In the genomic region with DNA sequence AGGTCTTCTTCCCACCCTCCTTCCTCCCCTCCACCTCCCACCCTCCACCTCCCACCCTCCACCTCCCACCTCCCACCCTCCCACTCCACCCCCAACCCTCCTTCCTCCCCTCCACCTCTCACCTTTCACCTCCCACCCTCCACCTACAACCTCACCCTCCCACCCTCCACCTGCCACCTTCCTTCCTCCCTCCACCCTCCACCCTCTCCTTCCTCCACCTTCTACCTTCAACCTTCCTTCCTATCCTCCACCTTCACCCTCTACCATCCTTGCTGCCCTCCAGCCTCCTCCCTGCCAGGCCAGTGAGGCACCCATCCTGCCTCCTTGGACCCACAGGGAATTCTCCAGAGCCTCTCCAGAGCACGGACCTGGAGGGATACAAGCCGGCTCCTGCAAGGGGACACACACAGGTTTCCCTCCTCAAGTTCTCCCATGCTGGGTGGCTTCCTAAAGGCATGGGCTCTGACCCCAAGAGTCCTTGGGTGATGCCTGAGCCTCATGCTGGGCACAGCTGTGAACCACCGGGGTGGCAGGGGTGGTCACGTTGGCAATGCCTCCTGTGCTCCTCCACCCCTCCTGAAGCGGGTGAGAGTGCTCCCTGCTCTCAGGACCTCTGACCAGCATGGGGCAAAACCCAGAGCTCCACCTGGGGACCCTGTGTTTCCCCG, we compare ENCODE assay signal across 11 cellular contexts.
DNase-seq lines count a peak whose midpoint lies in the region; ATAC-seq, FAIRE-seq and TF ChIP-seq lines count a peak whose summit lies in the region.
"Had no signal": no experiment of that assay in that cellular context is flagged by ENCODE, and none has a peak within 500 bp of the region (broad histone marks: within the 10 kb centered on the region; RNA-seq: fewer than 3 reads in every experiment).

No MANE protein-coding gene starts in this region.

- no peak overlapping the region for H3K27ac Mint-ChIP-seq in activated naive CD8-positive, alpha-beta T cell treated with anti-CD3 and anti-CD28 coated beads, Interleukin-2, amount 10 ng/mL, durations not matched to agents 7 days and 5 days
- H3K27ac Mint-ChIP-seq in activated naive CD8-positive, alpha-beta T cell treated with anti-CD3 and anti-CD28 coated beads, Interleukin-2, amount 50 U/mL, for 24 hours: no peak overlapping the region
- H3K27ac Mint-ChIP-seq in endothelial cell (ENCODE audit: unreplicated experiment): no peak overlapping the region

- H3K4me3 Mint-ChIP-seq in activated naive CD8-positive, alpha-beta T cell treated with anti-CD3 and anti-CD28 coated beads, Interleukin-2, amount 10 ng/mL, durations not matched to agents 7 days and 5 days: no peak overlapping the region
- no peak overlapping the region for H3K4me3 Mint-ChIP-seq in activated naive CD8-positive, alpha-beta T cell treated with anti-CD3 and anti-CD28 coated beads, Interleukin-2, amount 50 U/mL, for 24 hours
- H3K4me3 Mint-ChIP-seq in endothelial cell (ENCODE audit: unreplicated experiment): no peak overlapping the region

- no peaks in the 10 kb centered on the region for H3K9me3 ChIP-seq in kidney (ENCODE audit: control insufficient read depth in 1 of 2, low read length in 2 of 2)
- H3K9me3 ChIP-seq in upper lobe of right lung: no peaks in the 10 kb centered on the region

- H3K27me3 ChIP-seq in upper lobe of right lung (no peaks in the 10 kb centered on the region), H7 (ENCODE audit: control insufficient read depth, insufficient read depth, low read length) (no peaks in the 10 kb centered on the region)
- H3K27me3 ChIP-seq: BLaER1 had no signal

- no peak for FAIRE-seq in kidney (lab: Jason Lieb, UNC)

- no peaks in the 10 kb centered on the region for H3K4me1 Mint-ChIP-seq in activated naive CD8-positive, alpha-beta T cell treated with anti-CD3 and anti-CD28 coated beads, Interleukin-2, amount 10 ng/mL, durations not matched to agents 7 days and 5 days
- H3K4me1 Mint-ChIP-seq in activated naive CD8-positive, alpha-beta T cell treated with anti-CD3 and anti-CD28 coated beads, Interleukin-2, amount 50 U/mL, for 24 hours: no peaks in the 10 kb centered on the region
- H3K4me1 Mint-ChIP-seq in endothelial cell (ENCODE audit: unreplicated experiment): peaks cover 6% of the 10 kb centered on the region

- intact Hi-C loops in kidney (cut with DNase I): no loop called here
- intact Hi-C loops in posterior vena cava (cut with DNase I): no loop called here
- intact Hi-C loops in upper lobe of right lung (cut with DNase I): no loop called here

- no peak overlapping the region for H3K9ac ChIP-seq in kidney (ENCODE audit: low read length in 2 of 2)
- H3K9ac ChIP-seq: BLaER1 had no signal

- no peaks in the 10 kb centered on the region for H3K27me3 Mint-ChIP-seq in activated naive CD8-positive, alpha-beta T cell treated with anti-CD3 and anti-CD28 coated beads, Interleukin-2, amount 10 ng/mL, durations not matched to agents 7 days and 5 days
- no peaks in the 10 kb centered on the region for H3K27me3 Mint-ChIP-seq in activated naive CD8-positive, alpha-beta T cell treated with anti-CD3 and anti-CD28 coated beads, Interleukin-2, amount 50 U/mL, for 24 hours
- H3K27me3 Mint-ChIP-seq in endothelial cell (ENCODE audit: unreplicated experiment): peaks cover 14% of the 10 kb centered on the region

- DNase-seq in activated naive CD8-positive, alpha-beta T cell treated with anti-CD3 and anti-CD28 coated beads, Interleukin-2, amount 10 ng/mL, durations not matched to agents 7 days and 5 days: peak; percentile 6
- no peak for DNase-seq in activated naive CD8-positive, alpha-beta T cell treated with anti-CD3 and anti-CD28 coated beads, Interleukin-2, amount 50 U/mL, for 24 hours
- DNase-seq in kidney: peak; percentile 56
- DNase-seq in posterior vena cava (ENCODE audit: low spot score): peak; percentile 58
- DNase-seq in upper lobe of right lung: peak; percentile 51
- DNase-seq in H7: no peak
- DNase-seq in endothelial cell (ENCODE audit: low spot score): no peak
- DNase-seq: 8988T, AML-193 had no signal

- H3K4me3 ChIP-seq in kidney (ENCODE audit: low read length in 2 of 2): no peak overlapping the region
- H3K4me3 ChIP-seq in upper lobe of right lung: no peak overlapping the region
- no peak overlapping the region for H3K4me3 ChIP-seq in H7 (ENCODE audit: insufficient read depth, low read depth, low read length)
- H3K4me3 ChIP-seq: BLaER1 had no signal

- peaks cover 6% of the 10 kb centered on the region for H3K9me3 Mint-ChIP-seq in activated naive CD8-positive, alpha-beta T cell treated with anti-CD3 and anti-CD28 coated beads, Interleukin-2, amount 10 ng/mL, durations not matched to agents 7 days and 5 days
- H3K9me3 Mint-ChIP-seq in activated naive CD8-positive, alpha-beta T cell treated with anti-CD3 and anti-CD28 coated beads, Interleukin-2, amount 50 U/mL, for 24 hours: no peaks in the 10 kb centered on the region
- no peaks in the 10 kb centered on the region for H3K9me3 Mint-ChIP-seq in endothelial cell (ENCODE audit: unreplicated experiment)

- POLR2A ChIA-PET in activated naive CD8-positive, alpha-beta T cell treated with anti-CD3 and anti-CD28 coated beads, Interleukin-2, amount 10 ng/mL, durations not matched to agents 7 days and 5 days (lab: Charles Lee): no interaction called here

- H3K27ac ChIP-seq in kidney (ENCODE audit: low read depth in 2 of 2, low read length in 2 of 2) (no peak overlapping the region), upper lobe of right lung (no peak overlapping the region)
- H3K27ac ChIP-seq: BLaER1, HL-60 had no signal

- H3K36me3 Mint-ChIP-seq in activated naive CD8-positive, alpha-beta T cell treated with anti-CD3 and anti-CD28 coated beads, Interleukin-2, amount 10 ng/mL, durations not matched to agents 7 days and 5 days: no peaks in the 10 kb centered on the region
- no peaks in the 10 kb centered on the region for H3K36me3 Mint-ChIP-seq in activated naive CD8-positive, alpha-beta T cell treated with anti-CD3 and anti-CD28 coated beads, Interleukin-2, amount 50 U/mL, for 24 hours (ENCODE audit: low read depth)
- peaks cover 4% of the 10 kb centered on the region for H3K36me3 Mint-ChIP-seq in endothelial cell (ENCODE audit: low read depth, unreplicated experiment)

- H3K4me1 ChIP-seq in kidney (ENCODE audit: control insufficient read depth in 1 of 2, insufficient read depth in 1 of 2, low read depth in 1 of 2, low read length in 2 of 2): no peaks in the 10 kb centered on the region
- H3K4me1 ChIP-seq in upper lobe of right lung: no peaks in the 10 kb centered on the region

- no peak for TF ChIP-seq CTCF in kidney (IDR thresholded peaks at IDR 0.05; ENCODE audit: borderline replicate concordance, extremely low read depth, insufficient read depth)
- no peak for TF ChIP-seq CTCF in upper lobe of right lung (IDR thresholded peaks at IDR 0.05)
- TF ChIP-seq CTCF in endothelial cell (IDR thresholded peaks at IDR 0.05; ENCODE audit: unreplicated experiment): no peak

- no peaks in the 10 kb centered on the region for H3K36me3 ChIP-seq in kidney (ENCODE audit: control insufficient read depth in 1 of 2, insufficient read depth in 2 of 2, low read length in 2 of 2)
- no peaks in the 10 kb centered on the region for H3K36me3 ChIP-seq in upper lobe of right lung
- H3K36me3 ChIP-seq in H7 (replicated peaks; ENCODE audit: control insufficient read depth, insufficient read depth, low read length): no peaks in the 10 kb centered on the region
- H3K36me3 ChIP-seq: BLaER1 had no signal

- no peak for ATAC-seq in activated naive CD8-positive, alpha-beta T cell treated with anti-CD3 and anti-CD28 coated beads, Interleukin-2, amount 10 ng/mL, durations not matched to agents 7 days and 5 days (ENCODE audit: low read depth)
- ATAC-seq in activated naive CD8-positive, alpha-beta T cell treated with anti-CD3 and anti-CD28 coated beads, Interleukin-2, amount 50 U/mL, for 24 hours: no peak
- no peak for ATAC-seq in upper lobe of right lung

Comparison
In these comparisons a context has a peak if more than half of its experiments do, and no peak if none do; other contexts are left out.
1. DNase-seq: peak in activated naive CD8-positive, alpha-beta T cell treated with anti-CD3 and anti-CD28 coated beads, Interleukin-2, amount 10 ng/mL, durations not matched to agents 7 days and 5 days (single experiment), kidney (single experiment), posterior vena cava (single experiment) and upper lobe of right lung (single experiment); none in activated naive CD8-positive, alpha-beta T cell treated with anti-CD3 and anti-CD28 coated beads, Interleukin-2, amount 50 U/mL, for 24 hours (single experiment), H7 (single experiment) and endothelial cell (single experiment).